ENCODE assay signal across 2 cellular contexts in genomic region chr5:36861820-36862219, GRCh38.
A peak's percentile ranks its signal among the peaks of the same experiment; 100 is the strongest.
TF ChIP-seq lines count a peak whose summit lies in the region.

No MANE protein-coding gene starts in this region.

TF ChIP-seq in IMR-90, 13 proteins besides CTCF, POLR2A, EP300 and RAD21:
- no peak for TF ChIP-seq ELK1 (IDR thresholded peaks at IDR 0.05; ENCODE audit: borderline replicate concordance, low read depth, low read length)
- TF ChIP-seq CHD1 (IDR thresholded peaks at IDR 0.05; ENCODE audit: low read depth, low read length): no peak
- no peak for TF ChIP-seq CEBPB (IDR thresholded peaks at IDR 0.05; ENCODE audit: low read depth, low read length)
- TF ChIP-seq SMC3 (IDR thresholded peaks at IDR 0.05; ENCODE audit: low read depth, low read length): no peak
- no peak for TF ChIP-seq RFX5 (IDR thresholded peaks at IDR 0.05; ENCODE audit: low read depth, low read length)
- TF ChIP-seq BHLHE40 (IDR thresholded peaks at IDR 0.05; ENCODE audit: low read depth, low read length): no peak
- no peak for TF ChIP-seq FOS (IDR thresholded peaks at IDR 0.05; ENCODE audit: low read depth, low read length)
- TF ChIP-seq MAZ (IDR thresholded peaks at IDR 0.05; ENCODE audit: borderline replicate concordance, low read depth, low read length): no peak
- TF ChIP-seq RCOR1 (IDR thresholded peaks at IDR 0.05; ENCODE audit: insufficient replicate concordance, low read length): no peak
- no peak for TF ChIP-seq NFE2L2 (IDR thresholded peaks at IDR 0.05; ENCODE audit: low read depth, low read length)
- no peak for TF ChIP-seq MAFK (IDR thresholded peaks at IDR 0.05; ENCODE audit: low read depth, low read length)

TF ChIP-seq in endothelial cell of umbilical vein, 7 proteins besides CTCF, POLR2A, EP300 and RAD21:
- TF ChIP-seq FOS (IDR thresholded peaks at IDR 0.05; ENCODE audit: borderline replicate concordance, insufficient read depth, low read length) (peak; percentile 27), GATA2 (IDR thresholded peaks at IDR 0.05; ENCODE audit: insufficient read depth, insufficient read length, low read depth, low read length) (no peak), POLR2AphosphoS5 (IDR thresholded peaks at IDR 0.05; ENCODE audit: insufficient read depth, low read depth, low read length) (no peak), MAX (IDR thresholded peaks at IDR 0.05; ENCODE audit: insufficient read depth, insufficient read length) (no peak), JUN (IDR thresholded peaks at IDR 0.05; ENCODE audit: borderline replicate concordance, insufficient read depth, insufficient read length, low read depth) (no peak), EZH2 (IDR thresholded peaks at IDR 0.05; ENCODE audit: borderline replicate concordance, low read depth, low read length, severe bottlenecking) (no peak), MYC (IDR thresholded peaks at IDR 0.05; ENCODE audit: low read depth, low read length) (no peak)
TF ChIP-seq in endothelial cell of umbilical vein: peak in this region for 1.
